In genomic region chr15:91431041-91431715, GRCh38 we compare ENCODE assay signal across 1 cellular context.
TF ChIP-seq lines count a peak whose summit lies in the region.

No MANE protein-coding gene starts in this region.

TF ChIP-seq in HepG2, 621 proteins besides CTCF, POLR2A, EP300 and RAD21 (continued from another document):
- no peak for TF ChIP-seq ZNF546 (CRISPR knock-in tag; conservative IDR thresholded peaks at IDR 0.05)
- no peak for TF ChIP-seq JUNB (CRISPR knock-in tag; IDR thresholded peaks at IDR 0.05; ENCODE audit: borderline replicate concordance)
TF ChIP-seq in HepG2: peak in this region for 0.
